In the genomic region with DNA sequence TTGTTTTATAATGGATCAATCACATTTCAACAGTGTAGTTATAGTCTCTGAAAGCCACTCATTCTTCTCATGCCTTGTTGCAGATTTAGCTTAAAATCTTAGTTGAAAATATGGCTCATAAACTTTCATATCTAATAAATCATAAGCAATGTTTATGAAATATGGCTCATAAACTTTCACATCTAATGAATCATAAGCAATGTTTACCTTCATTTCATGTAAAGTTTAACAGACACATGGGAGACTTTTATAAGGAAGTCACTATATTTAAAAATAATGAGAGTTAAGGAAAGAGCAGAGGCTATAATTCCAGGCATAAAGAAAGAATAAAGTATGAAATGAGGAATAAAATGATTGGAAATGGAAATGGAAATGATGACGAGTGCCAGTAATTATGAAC, we compare ENCODE assay signal across 35 cellular contexts.
"Had no signal": no experiment of that assay in that cellular context is flagged by ENCODE, and none has a peak within 500 bp of the region (broad histone marks: within the 10 kb centered on the region; RNA-seq: fewer than 3 reads in every experiment).

No MANE protein-coding gene starts in this region.

- ATAC-seq: activated CD4-positive, alpha-beta T cell treated with anti-CD3 and anti-CD28 coated beads for 36 hours; activated CD4-positive, CD25-positive, alpha-beta regulatory T cell treated with anti-CD3 and anti-CD28 coated beads, Interleukin-2, amount 50 U/mL, for 24 hours; activated CD8-positive, alpha-beta T cell treated with anti-CD3 and anti-CD28 coated beads for 36 hours; activated naive CD4-positive, alpha-beta T cell treated with anti-CD3 and anti-CD28 coated beads, Interleukin-2, amount 50 U/mL, for 72 hours; activated T-cell treated with anti-CD3 and anti-CD28 coated beads, Interleukin-2, amount 50 U/mL, for 4 hours; activated T-cell treated with anti-CD3 and anti-CD28 coated beads, Interleukin-2, amount 50 U/mL, for 72 hours; activated T-helper 17 cell treated with anti-CD3 and anti-CD28 coated beads, Interleukin-2, amount 50 U/mL, for 72 hours; body of pancreas; WTC11 had no signal

- H3K27me3 ChIP-seq: adrenal gland, body of pancreas, brain microvascular endothelial cell, breast epithelium, colonic mucosa had no signal

- H3K4me1 ChIP-seq: adrenal gland, body of pancreas, breast epithelium, colonic mucosa had no signal

- DNase-seq: activated CD4-positive, alpha-beta memory T cell treated with anti-CD3 and anti-CD28 coated beads for 36 hours; activated CD4-positive, alpha-beta T cell treated with anti-CD3 and anti-CD28 coated beads for 1 hour; activated CD4-positive, alpha-beta T cell treated with anti-CD3 and anti-CD28 coated beads for 36 hours; activated CD4-positive, alpha-beta T cell treated with anti-CD3 and anti-CD28 coated beads, Interleukin-2, amount 10 ng/mL, durations not matched to agents 24 days and 14 days; activated CD4-positive, alpha-beta T cell treated with anti-CD3 and anti-CD28 coated beads, Interleukin-2, amount 50 U/mL, for 1 hour; activated CD4-positive, alpha-beta T cell treated with anti-CD3 and anti-CD28 coated beads, Interleukin-2, amount 50 U/mL, for 4 hours; activated CD4-positive, CD25-positive, alpha-beta regulatory T cell; activated CD8-positive, alpha-beta memory T cell treated with anti-CD3 and anti-CD28 coated beads, Interleukin-2, amount 50 U/mL, for 4 hours; activated CD8-positive, alpha-beta T cell treated with anti-CD3 and anti-CD28 coated beads for 36 hours; activated effector memory CD4-positive, alpha-beta T cell treated with anti-CD3 and anti-CD28 coated beads, Interleukin-2, amount 50 U/mL, for 16 hours; activated gamma-delta T cell treated with Interleukin-2 at 50 U/mL for 16 hours; activated naive CD4-positive, alpha-beta T cell; activated naive CD4-positive, alpha-beta T cell treated with anti-CD3 and anti-CD28 coated beads for 36 hours; activated naive CD4-positive, alpha-beta T cell treated with anti-CD3 and anti-CD28 coated beads, Interleukin-2, amount 50 U/mL, for 16 hours; activated naive CD8-positive, alpha-beta T cell treated with anti-CD3 and anti-CD28 coated beads for 36 hours; activated T-cell treated with anti-CD3 and anti-CD28 coated beads for 4 hours; activated T-cell treated with anti-CD3 and anti-CD28 coated beads, Interleukin-2, amount 50 U/mL, for 1 hour; activated T-cell treated with anti-CD3 and anti-CD28 coated beads, Interleukin-2, amount 50 U/mL, for 4 hours; activated T-cell treated with anti-CD3 and anti-CD28 coated beads, Interleukin-2, amount 50 U/mL, for 72 hours; adrenal gland; amniotic stem cell; aorta; body of pancreas; brain microvascular endothelial cell; central memory CD4-positive, alpha-beta T cell; colonic mucosa; T-helper 2 cell; T-helper 9 cell; WERI-Rb-1 had no signal

- H3K36me3 ChIP-seq: adrenal gland, brain microvascular endothelial cell, breast epithelium, colonic mucosa, WERI-Rb-1 had no signal

- H3K4me3 ChIP-seq: adrenal gland, body of pancreas, breast epithelium, colonic mucosa had no signal

- H3K27ac ChIP-seq: adrenal gland, body of pancreas, brain microvascular endothelial cell, breast epithelium, colonic mucosa, WERI-Rb-1 had no signal

- H3K9me3 ChIP-seq: adrenal gland, body of pancreas, breast epithelium, colonic mucosa had no signal

- FAIRE-seq: astrocyte had no signal
